Comparison of ENCODE assay signal across 2 cellular contexts in genomic region chr3:57556459-57557087, GRCh38.
A peak's percentile ranks its signal among the peaks of the same experiment; 100 is the strongest.
TF ChIP-seq lines count a peak whose summit lies in the region.

No MANE protein-coding gene starts in this region.

TF ChIP-seq in WTC11, 78 proteins besides CTCF, POLR2A, EP300 and RAD21:
- peak; percentile 84 for TF ChIP-seq CBFB (CRISPR knock-in tag; IDR thresholded peaks at IDR 0.05; ENCODE audit: low read depth)
- TF ChIP-seq MAX (CRISPR knock-in tag; IDR thresholded peaks at IDR 0.05): peak; percentile 61
- TF ChIP-seq NFE2L1 (CRISPR knock-in tag; IDR thresholded peaks at IDR 0.05): peak; percentile 24; the same call in 1 of the 2 replicates
- 0 out of 2 replicates have a peak, but pooled peaks have one; percentile 79 for TF ChIP-seq ESRRA (CRISPR knock-in tag; IDR thresholded peaks at IDR 0.05; ENCODE audit: borderline replicate concordance)
- peak; percentile 44; the same call in 1 of the 2 replicates for TF ChIP-seq ARID4B (CRISPR knock-in tag; IDR thresholded peaks at IDR 0.05; ENCODE audit: borderline replicate concordance)
- TF ChIP-seq ZBTB21 (CRISPR knock-in tag; IDR thresholded peaks at IDR 0.05; ENCODE audit: borderline replicate concordance): 0 out of 2 replicates have a peak, but pooled peaks have one; percentile 53
- TF ChIP-seq SMAD4 (CRISPR knock-in tag; IDR thresholded peaks at IDR 0.05): no peak
- no peak for TF ChIP-seq ZNF232 (CRISPR knock-in tag; IDR thresholded peaks at IDR 0.05)
- TF ChIP-seq E2F4 (CRISPR knock-in tag; IDR thresholded peaks at IDR 0.05; ENCODE audit: borderline replicate concordance, low read depth): 0 out of 2 replicates have a peak, but pooled peaks have one; percentile 38

TF ChIP-seq in H1, 55 proteins besides CTCF, POLR2A, EP300 and RAD21:
- TF ChIP-seq CREB1 (IDR thresholded peaks at IDR 0.05) (no peak), NRF1 (IDR thresholded peaks at IDR 0.05; ENCODE audit: low read depth, low read length) (no peak), CTBP2 (IDR thresholded peaks at IDR 0.05; ENCODE audit: borderline replicate concordance, insufficient read depth, insufficient read length, low read length) (peak; percentile 11), SAP30 (IDR thresholded peaks at IDR 0.05; ENCODE audit: insufficient read depth, insufficient replicate concordance, low read length) (peak; percentile 1), EGR1 (IDR thresholded peaks at IDR 0.05; ENCODE audit: borderline replicate concordance, low read depth, low read length) (no peak), SIN3A (conservative IDR thresholded peaks at IDR 0.05 in 1 of 2, IDR thresholded peaks at IDR 0.05 in 1 of 2; ENCODE audit: low read depth in 1 of 2, low read length in 2 of 2) (no peak; a peak in 1 of 4 replicates), SP2 (IDR thresholded peaks at IDR 0.05; ENCODE audit: low read length) (no peak), HDAC6 (IDR thresholded peaks at IDR 0.05; ENCODE audit: low read depth, low read length) (no peak), SUZ12 (IDR thresholded peaks at IDR 0.05; ENCODE audit: low read length) (0 out of 2 replicates have a peak, but pooled peaks have one; percentile 31), RNF2 (IDR thresholded peaks at IDR 0.05; ENCODE audit: borderline replicate concordance, low read depth, low read length, missing control alignments, poor library complexity, severe bottlenecking) (no peak), SRF (IDR thresholded peaks at IDR 0.05; ENCODE audit: low read depth, low read length) (no peak), ATF3 (IDR thresholded peaks at IDR 0.05; ENCODE audit: insufficient read depth, low read depth, low read length) (no peak), RXRA (IDR thresholded peaks at IDR 0.05; ENCODE audit: insufficient read depth, low read depth, low read length) (no peak), ATF2 (IDR thresholded peaks at IDR 0.05; ENCODE audit: low read length) (no peak), HDAC2 (IDR thresholded peaks at IDR 0.05; ENCODE audit: borderline replicate concordance in 1 of 2, low read depth in 2 of 2, low read length in 2 of 2) (no peak; a peak in 1 of 4 replicates), PHF8 (conservative IDR thresholded peaks at IDR 0.05; ENCODE audit: low read depth, low read length) (peak; percentile 17; the same call in 1 of the 2 replicates)
